In the genomic region with DNA sequence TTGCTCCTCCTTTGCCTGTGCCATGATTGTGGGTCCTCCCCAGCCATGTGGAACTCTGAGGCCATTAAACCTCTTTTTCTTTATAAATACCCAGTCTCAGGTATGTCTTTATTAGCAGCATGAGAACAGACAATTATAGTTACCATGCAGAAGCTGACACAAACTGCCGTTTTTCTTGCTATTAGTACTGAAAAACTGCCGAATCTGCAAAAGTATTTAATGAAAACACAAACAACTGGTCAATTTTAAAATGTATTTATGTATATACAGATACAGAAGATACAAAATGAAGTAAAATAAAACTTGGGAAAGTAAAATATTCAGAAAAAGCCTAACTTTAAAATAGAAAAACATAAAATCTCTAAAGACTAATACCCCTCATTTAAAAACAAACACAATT, we compare ENCODE assay signal across 28 cellular contexts.
"Had no signal": no experiment of that assay in that cellular context is flagged by ENCODE, and none has a peak within 500 bp of the region (broad histone marks: within the 10 kb centered on the region; RNA-seq: fewer than 3 reads in every experiment).

No MANE protein-coding gene starts in this region.

- H3K36me3 ChIP-seq: brain microvascular endothelial cell, WERI-Rb-1 had no signal

- H3K27ac ChIP-seq: brain microvascular endothelial cell, coronary artery, dorsolateral prefrontal cortex, WERI-Rb-1 had no signal

- FAIRE-seq: astrocyte, bronchial epithelial cell, frontal cortex had no signal

- ATAC-seq: activated CD4-positive, CD25-positive, alpha-beta regulatory T cell treated with anti-CD3 and anti-CD28 coated beads, Interleukin-2, amount 50 U/mL, for 24 hours; activated CD8-positive, alpha-beta T cell treated with anti-CD3 and anti-CD28 coated beads for 36 hours; activated T-cell treated with anti-CD3 and anti-CD28 coated beads, Interleukin-2, amount 50 U/mL, for 4 hours; activated T-helper 17 cell treated with anti-CD3 and anti-CD28 coated beads, Interleukin-2, amount 50 U/mL, for 72 hours; esophagus mucosa had no signal

- H3K27me3 ChIP-seq: brain microvascular endothelial cell, dorsolateral prefrontal cortex had no signal

- DNase-seq: activated B cell treated with CpG ODN at 0.5 μM for 24 hours; activated CD4-positive, alpha-beta T cell treated with anti-CD3 and anti-CD28 coated beads for 48 hours; activated CD4-positive, alpha-beta T cell treated with anti-CD3 and anti-CD28 coated beads, Interleukin-2, amount 50 U/mL, for 1 hour; activated CD4-positive, alpha-beta T cell treated with anti-CD3 and anti-CD28 coated beads, Interleukin-2, amount 50 U/mL, for 48 hours; activated CD8-positive, alpha-beta memory T cell treated with anti-CD3 and anti-CD28 coated beads for 24 hours; activated CD8-positive, alpha-beta T cell treated with anti-CD3 and anti-CD28 coated beads for 36 hours; activated effector memory CD4-positive, alpha-beta T cell treated with Interleukin-2 at 50 U/mL for 16 hours; activated gamma-delta T cell treated with Interleukin-2 at 50 U/mL for 16 hours; activated naive CD4-positive, alpha-beta T cell treated with anti-CD3 and anti-CD28 coated beads, Interleukin-2, amount 50 U/mL, for 16 hours; activated naive CD4-positive, alpha-beta T cell treated with Interleukin-2 at 50 U/mL for 16 hours; activated T-cell treated with anti-CD3 and anti-CD28 coated beads, Interleukin-2, amount 50 U/mL, for 4 hours; amniotic stem cell; anterior cingulate cortex; brain microvascular endothelial cell; dorsolateral prefrontal cortex; effector memory CD4-positive, alpha-beta T cell; endodermal cell; foreskin fibroblast; head of caudate nucleus; T-helper 9 cell; WERI-Rb-1 had no signal

- H3K4me3 ChIP-seq: coronary artery, dorsolateral prefrontal cortex had no signal
